Comparison of ENCODE assay signal across 16 cellular contexts in genomic region chr10:132846631-132847415, GRCh38.
DNase-seq lines count a peak whose midpoint lies in the region; ATAC-seq and TF ChIP-seq lines count a peak whose summit lies in the region.
"Had no signal": no experiment of that assay in that cellular context is flagged by ENCODE, and none has a peak within 500 bp of the region (broad histone marks: within the 10 kb centered on the region; RNA-seq: fewer than 3 reads in every experiment).

No MANE protein-coding gene starts in this region.

- no peaks in the 10 kb centered on the region for H3K9me3 ChIP-seq in colonic mucosa
- peaks cover 9% of the 10 kb centered on the region for H3K9me3 ChIP-seq in lower lobe of right lung
- H3K9me3 ChIP-seq in upper lobe of left lung: peaks cover 8 to 16% (median 13%) of the 10 kb centered on the region in 4 donors

- intact Hi-C loops in colonic mucosa (cut with DNase I) (no loop called here), lower lobe of right lung (cut with DNase I) (no loop called here)

- H3K36me3 ChIP-seq in colonic mucosa (no peaks in the 10 kb centered on the region), lower lobe of right lung (no peaks in the 10 kb centered on the region), upper lobe of left lung (no peaks in the 10 kb centered on the region)

- WGBS in upper lobe of left lung, 2 donors: 89 to 97% methylated on average over 7 to 23 of the region's 27 CpGs

- ATAC-seq in lower lobe of right lung: peak in 1 of 2 donors; percentile 6
- peak in 1 of 2 donors; percentile 12 for ATAC-seq in upper lobe of left lung (ENCODE audit: low FRiP score in 2 of 2)
- ATAC-seq: HCT116 had no signal

- H3K27ac ChIP-seq in colonic mucosa (no peak overlapping the region), lower lobe of right lung (no peak overlapping the region), upper lobe of left lung (no peak overlapping the region)

- H3K4me1 ChIP-seq in colonic mucosa (no peaks in the 10 kb centered on the region), lower lobe of right lung (no peaks in the 10 kb centered on the region), upper lobe of left lung (peaks cover 0 to 10% (median 0%) of the 10 kb centered on the region in 4 donors)

- TF ChIP-seq POLR2A in upper lobe of left lung (IDR thresholded peaks at IDR 0.05): no peak

- peak; percentile 47 for DNase-seq in activated CD8-positive, alpha-beta memory T cell treated with anti-CD3 and anti-CD28 coated beads for 24 hours
- DNase-seq in activated CD8-positive, alpha-beta memory T cell treated with anti-CD3 and anti-CD28 coated beads, Interleukin-2, amount 50 U/mL, for 4 hours: no peak
- DNase-seq in colonic mucosa (peak; percentile 12), lower lobe of right lung (peak; percentile 38), upper lobe of left lung (peak; percentile 15 to 69), NOMO-1 treated with DMSO at 0.1 percent for 48 hours (lab: John Stamatoyannopoulos, UW; ENCODE audit: unreplicated experiment) (no peak), SIG-M5 treated with dmso at 0.1 percent for 504 hours (lab: John Stamatoyannopoulos, UW; ENCODE audit: unreplicated experiment) (no peak), NCI-H2171 treated with DMSO at 0.1 percent for 48 hours (lab: John Stamatoyannopoulos, UW) (no peak)
- DNase-seq: Karpas-422, MM.1S, NCI-H1105 treated with DMSO at 0.1 percent for 48 hours, NCI-H187 treated with DMSO at 0.1 percent for 48 hours, NCI-H446 treated with DMSO at 0.1 percent for 48 hours, NCI-H748 treated with DMSO at 0.1 percent for 48 hours, SIG-M5 had no signal

- H3K9ac ChIP-seq in colonic mucosa (ENCODE audit: low read depth in 2 of 2, low read length in 2 of 2): no peak overlapping the region

- H3K4me3 ChIP-seq in colonic mucosa (no peak overlapping the region), lower lobe of right lung (no peak overlapping the region), upper lobe of left lung (no peak overlapping the region)

- TF ChIP-seq EP300 in upper lobe of left lung (IDR thresholded peaks at IDR 0.05): no peak

- H3K27me3 ChIP-seq in colonic mucosa (no peaks in the 10 kb centered on the region), lower lobe of right lung (ENCODE audit: low read depth) (peaks cover 33% of the 10 kb centered on the region), upper lobe of left lung (peaks cover 0 to 7% (median 0%) of the 10 kb centered on the region in 4 donors)

- TF ChIP-seq CTCF in colonic mucosa (IDR thresholded peaks at IDR 0.05) (no peak), lower lobe of right lung (IDR thresholded peaks at IDR 0.05) (no peak), upper lobe of left lung (IDR thresholded peaks at IDR 0.05) (no peak)

Comparison
In these comparisons a context has a peak if more than half of its experiments do, and no peak if none do; other contexts are left out.
1. DNase-seq: peak in activated CD8-positive, alpha-beta memory T cell treated with anti-CD3 and anti-CD28 coated beads for 24 hours (single experiment), colonic mucosa (single experiment), lower lobe of right lung (single experiment) and upper lobe of left lung (2 of 2); none in activated CD8-positive, alpha-beta memory T cell treated with anti-CD3 and anti-CD28 coated beads, Interleukin-2, amount 50 U/mL, for 4 hours (single experiment), NOMO-1 treated with DMSO at 0.1 percent for 48 hours (single experiment), SIG-M5 treated with dmso at 0.1 percent for 504 hours (single experiment) and NCI-H2171 treated with DMSO at 0.1 percent for 48 hours (single experiment).